In the genomic region with DNA sequence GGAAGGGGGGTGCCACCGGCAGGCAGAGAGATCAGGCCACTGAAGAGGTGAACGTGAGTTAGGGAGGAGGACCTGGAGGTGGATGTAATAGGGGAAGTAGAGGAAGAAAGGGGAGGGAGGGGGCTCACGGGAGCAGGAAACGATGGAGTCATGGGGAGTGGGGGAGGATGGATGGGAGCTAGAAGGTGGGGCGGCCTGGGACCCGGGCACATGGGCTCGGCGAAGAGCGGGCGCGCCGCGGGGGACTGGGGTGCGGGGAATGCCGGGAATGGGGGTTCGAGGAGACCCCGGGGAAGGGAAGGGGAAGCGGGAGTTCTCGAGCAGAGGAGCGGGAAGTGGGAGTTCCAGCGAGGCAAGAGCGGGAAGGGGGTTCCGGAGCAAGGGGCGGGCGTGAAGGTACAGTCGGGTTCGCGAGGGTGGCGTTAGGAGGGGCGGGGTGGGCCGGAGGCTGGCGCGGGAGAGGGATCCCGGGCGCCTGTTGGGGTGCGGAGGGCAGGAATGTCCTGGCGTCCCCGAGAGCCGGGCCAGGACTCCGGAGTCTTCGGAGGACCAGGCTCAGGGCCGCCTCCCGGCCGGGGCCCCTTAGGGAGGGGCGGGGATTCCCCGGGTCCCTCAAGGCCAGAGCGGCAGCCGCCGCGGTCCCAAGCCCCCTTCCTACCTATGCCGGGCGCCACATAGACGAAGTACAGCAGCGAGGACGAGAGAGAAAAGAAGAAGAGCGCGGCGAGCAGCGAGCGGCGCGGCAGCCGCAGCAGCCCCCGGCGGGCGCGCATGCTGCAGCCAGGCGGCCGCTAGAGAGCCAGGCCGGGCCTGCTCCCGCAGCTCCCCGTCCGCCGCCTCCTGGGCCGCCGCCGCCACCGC, we compare ENCODE assay signal across 1 cellular context.
TF ChIP-seq lines count a peak whose summit lies in the region.

No MANE protein-coding gene starts in this region.

TF ChIP-seq in HepG2, 621 proteins besides CTCF, POLR2A, EP300 and RAD21 (continued from another document and continues in another):
- TF ChIP-seq, protein P1, sequence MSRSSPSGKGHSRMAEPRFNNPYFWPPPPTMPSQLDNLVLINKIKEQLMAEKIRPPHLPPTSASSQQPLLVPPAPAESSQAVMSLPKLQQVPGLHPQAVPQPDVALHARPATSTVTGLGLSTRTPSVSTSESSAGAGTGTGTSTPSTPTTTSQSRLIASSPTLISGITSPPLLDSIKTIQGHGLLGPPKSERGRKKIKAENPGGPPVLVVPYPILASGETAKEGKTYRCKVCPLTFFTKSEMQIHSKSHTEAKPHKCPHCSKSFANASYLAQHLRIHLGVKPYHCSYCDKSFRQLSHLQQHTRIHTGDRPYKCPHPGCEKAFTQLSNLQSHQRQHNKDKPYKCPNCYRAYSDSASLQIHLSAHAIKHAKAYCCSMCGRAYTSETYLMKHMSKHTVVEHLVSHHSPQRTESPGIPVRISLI (CRISPR knock-in tag; IDR thresholded peaks at IDR 0.05; ENCODE audit: borderline replicate concordance) = no peak
- TF ChIP-seq NR1H2 (CRISPR knock-in tag; IDR thresholded peaks at IDR 0.05; ENCODE audit: borderline replicate concordance, low read depth) (0 out of 2 replicates have a peak, but pooled peaks have one; percentile 34), HDAC2 (CRISPR knock-in tag; IDR thresholded peaks at IDR 0.05) (0 out of 2 replicates have a peak, but pooled peaks have one; percentile 12), ZZZ3 (CRISPR knock-in tag; IDR thresholded peaks at IDR 0.05; ENCODE audit: borderline replicate concordance) (no peak), NR2F1 (CRISPR knock-in tag; IDR thresholded peaks at IDR 0.05) (no peak), ZBTB1 (CRISPR knock-in tag; IDR thresholded peaks at IDR 0.05; ENCODE audit: borderline replicate concordance) (no peak), SP5 (CRISPR knock-in tag; IDR thresholded peaks at IDR 0.05; ENCODE audit: borderline replicate concordance, low read depth) (peak; percentile 26; the same call in 1 of the 2 replicates), ZNF224 (CRISPR knock-in tag; IDR thresholded peaks at IDR 0.05) (no peak), ZNF430 (CRISPR knock-in tag; IDR thresholded peaks at IDR 0.05) (peak; percentile 88; the same call in 1 of the 2 replicates), HHEX (CRISPR knock-in tag; IDR thresholded peaks at IDR 0.05) (no peak), NCOA1 (CRISPR knock-in tag; IDR thresholded peaks at IDR 0.05) (no peak; the same call in 1 of the 2 replicates), KDM2A (CRISPR knock-in tag; IDR thresholded peaks at IDR 0.05; ENCODE audit: borderline replicate concordance, low read depth) (peak; percentile 16; the same call in 1 of the 2 replicates), ZNF343 (CRISPR knock-in tag; IDR thresholded peaks at IDR 0.05) (no peak; the same call in 1 of the 2 replicates), ZNF232 (CRISPR knock-in tag; IDR thresholded peaks at IDR 0.05; ENCODE audit: borderline replicate concordance) (peak; percentile 62; the same call in 1 of the 2 replicates), ISX (CRISPR knock-in tag; conservative IDR thresholded peaks at IDR 0.05) (peak; percentile 38; the same call in 1 of the 2 replicates), POGZ (CRISPR knock-in tag; IDR thresholded peaks at IDR 0.05) (no peak), ZNF335 (CRISPR knock-in tag; IDR thresholded peaks at IDR 0.05) (peak; percentile 13; the same call in 1 of the 2 replicates), GLI4 (CRISPR knock-in tag; IDR thresholded peaks at IDR 0.05; ENCODE audit: borderline replicate concordance) (0 out of 2 replicates have a peak, but pooled peaks have one; percentile 54), TEAD3 (CRISPR knock-in tag; optimal IDR thresholded peaks at IDR 0.05; ENCODE audit: borderline replicate concordance) (no peak), FOSL2 (CRISPR knock-in tag; IDR thresholded peaks at IDR 0.05) (no peak; the same call in 1 of the 2 replicates), FOXJ3 (CRISPR knock-in tag; IDR thresholded peaks at IDR 0.05; ENCODE audit: borderline replicate concordance) (no peak)
- TF ChIP-seq, protein P2, sequence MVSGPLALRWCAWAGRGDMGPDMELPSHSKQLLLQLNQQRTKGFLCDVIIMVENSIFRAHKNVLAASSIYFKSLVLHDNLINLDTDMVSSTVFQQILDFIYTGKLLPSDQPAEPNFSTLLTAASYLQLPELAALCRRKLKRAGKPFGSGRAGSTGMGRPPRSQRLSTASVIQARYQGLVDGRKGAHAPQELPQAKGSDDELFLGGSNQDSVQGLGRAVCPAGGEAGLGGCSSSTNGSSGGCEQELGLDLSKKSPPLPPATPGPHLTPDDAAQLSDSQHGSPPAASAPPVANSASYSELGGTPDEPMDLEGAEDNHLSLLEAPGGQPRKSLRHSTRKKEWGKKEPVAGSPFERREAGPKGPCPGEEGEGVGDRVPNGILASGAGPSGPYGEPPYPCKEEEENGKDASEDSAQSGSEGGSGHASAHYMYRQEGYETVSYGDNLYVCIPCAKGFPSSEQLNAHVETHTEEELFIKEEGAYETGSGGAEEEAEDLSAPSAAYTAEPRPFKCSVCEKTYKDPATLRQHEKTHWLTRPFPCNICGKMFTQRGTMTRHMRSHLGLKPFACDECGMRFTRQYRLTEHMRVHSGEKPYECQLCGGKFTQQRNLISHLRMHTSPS (CRISPR knock-in tag; IDR thresholded peaks at IDR 0.05; ENCODE audit: low read depth) = no peak
- TF ChIP-seq, protein P3, sequence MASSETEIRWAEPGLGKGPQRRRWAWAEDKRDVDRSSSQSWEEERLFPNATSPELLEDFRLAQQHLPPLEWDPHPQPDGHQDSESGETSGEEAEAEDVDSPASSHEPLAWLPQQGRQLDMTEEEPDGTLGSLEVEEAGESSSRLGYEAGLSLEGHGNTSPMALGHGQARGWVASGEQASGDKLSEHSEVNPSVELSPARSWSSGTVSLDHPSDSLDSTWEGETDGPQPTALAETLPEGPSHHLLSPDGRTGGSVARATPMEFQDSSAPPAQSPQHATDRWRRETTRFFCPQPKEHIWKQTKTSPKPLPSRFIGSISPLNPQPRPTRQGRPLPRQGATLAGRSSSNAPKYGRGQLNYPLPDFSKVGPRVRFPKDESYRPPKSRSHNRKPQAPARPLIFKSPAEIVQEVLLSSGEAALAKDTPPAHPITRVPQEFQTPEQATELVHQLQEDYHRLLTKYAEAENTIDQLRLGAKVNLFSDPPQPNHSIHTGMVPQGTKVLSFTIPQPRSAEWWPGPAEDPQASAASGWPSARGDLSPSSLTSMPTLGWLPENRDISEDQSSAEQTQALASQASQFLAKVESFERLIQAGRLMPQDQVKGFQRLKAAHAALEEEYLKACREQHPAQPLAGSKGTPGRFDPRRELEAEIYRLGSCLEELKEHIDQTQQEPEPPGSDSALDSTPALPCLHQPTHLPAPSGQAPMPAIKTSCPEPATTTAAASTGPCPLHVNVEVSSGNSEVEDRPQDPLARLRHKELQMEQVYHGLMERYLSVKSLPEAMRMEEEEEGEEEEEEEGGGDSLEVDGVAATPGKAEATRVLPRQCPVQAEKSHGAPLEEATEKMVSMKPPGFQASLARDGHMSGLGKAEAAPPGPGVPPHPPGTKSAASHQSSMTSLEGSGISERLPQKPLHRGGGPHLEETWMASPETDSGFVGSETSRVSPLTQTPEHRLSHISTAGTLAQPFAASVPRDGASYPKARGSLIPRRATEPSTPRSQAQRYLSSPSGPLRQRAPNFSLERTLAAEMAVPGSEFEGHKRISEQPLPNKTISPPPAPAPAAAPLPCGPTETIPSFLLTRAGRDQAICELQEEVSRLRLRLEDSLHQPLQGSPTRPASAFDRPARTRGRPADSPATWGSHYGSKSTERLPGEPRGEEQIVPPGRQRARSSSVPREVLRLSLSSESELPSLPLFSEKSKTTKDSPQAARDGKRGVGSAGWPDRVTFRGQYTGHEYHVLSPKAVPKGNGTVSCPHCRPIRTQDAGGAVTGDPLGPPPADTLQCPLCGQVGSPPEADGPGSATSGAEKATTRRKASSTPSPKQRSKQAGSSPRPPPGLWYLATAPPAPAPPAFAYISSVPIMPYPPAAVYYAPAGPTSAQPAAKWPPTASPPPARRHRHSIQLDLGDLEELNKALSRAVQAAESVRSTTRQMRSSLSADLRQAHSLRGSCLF (CRISPR knock-in tag; IDR thresholded peaks at IDR 0.05; ENCODE audit: borderline replicate concordance) = peak; percentile 76; the same call in 1 of the 2 replicates
- TF ChIP-seq, protein P4, sequence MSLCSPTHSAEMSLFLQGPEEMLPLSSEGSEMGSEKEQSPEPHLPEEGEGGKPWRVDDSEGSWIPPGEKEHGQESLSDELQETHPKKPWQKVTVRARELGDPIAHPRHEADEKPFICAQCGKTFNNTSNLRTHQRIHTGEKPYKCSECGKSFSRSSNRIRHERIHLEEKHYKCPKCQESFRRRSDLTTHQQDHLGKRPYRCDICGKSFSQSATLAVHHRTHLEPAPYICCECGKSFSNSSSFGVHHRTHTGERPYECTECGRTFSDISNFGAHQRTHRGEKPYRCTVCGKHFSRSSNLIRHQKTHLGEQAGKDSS (CRISPR knock-in tag; IDR thresholded peaks at IDR 0.05; ENCODE audit: borderline replicate concordance, low read depth) = no peak; the same call in none of the 2 replicates
- TF ChIP-seq, protein P5, sequence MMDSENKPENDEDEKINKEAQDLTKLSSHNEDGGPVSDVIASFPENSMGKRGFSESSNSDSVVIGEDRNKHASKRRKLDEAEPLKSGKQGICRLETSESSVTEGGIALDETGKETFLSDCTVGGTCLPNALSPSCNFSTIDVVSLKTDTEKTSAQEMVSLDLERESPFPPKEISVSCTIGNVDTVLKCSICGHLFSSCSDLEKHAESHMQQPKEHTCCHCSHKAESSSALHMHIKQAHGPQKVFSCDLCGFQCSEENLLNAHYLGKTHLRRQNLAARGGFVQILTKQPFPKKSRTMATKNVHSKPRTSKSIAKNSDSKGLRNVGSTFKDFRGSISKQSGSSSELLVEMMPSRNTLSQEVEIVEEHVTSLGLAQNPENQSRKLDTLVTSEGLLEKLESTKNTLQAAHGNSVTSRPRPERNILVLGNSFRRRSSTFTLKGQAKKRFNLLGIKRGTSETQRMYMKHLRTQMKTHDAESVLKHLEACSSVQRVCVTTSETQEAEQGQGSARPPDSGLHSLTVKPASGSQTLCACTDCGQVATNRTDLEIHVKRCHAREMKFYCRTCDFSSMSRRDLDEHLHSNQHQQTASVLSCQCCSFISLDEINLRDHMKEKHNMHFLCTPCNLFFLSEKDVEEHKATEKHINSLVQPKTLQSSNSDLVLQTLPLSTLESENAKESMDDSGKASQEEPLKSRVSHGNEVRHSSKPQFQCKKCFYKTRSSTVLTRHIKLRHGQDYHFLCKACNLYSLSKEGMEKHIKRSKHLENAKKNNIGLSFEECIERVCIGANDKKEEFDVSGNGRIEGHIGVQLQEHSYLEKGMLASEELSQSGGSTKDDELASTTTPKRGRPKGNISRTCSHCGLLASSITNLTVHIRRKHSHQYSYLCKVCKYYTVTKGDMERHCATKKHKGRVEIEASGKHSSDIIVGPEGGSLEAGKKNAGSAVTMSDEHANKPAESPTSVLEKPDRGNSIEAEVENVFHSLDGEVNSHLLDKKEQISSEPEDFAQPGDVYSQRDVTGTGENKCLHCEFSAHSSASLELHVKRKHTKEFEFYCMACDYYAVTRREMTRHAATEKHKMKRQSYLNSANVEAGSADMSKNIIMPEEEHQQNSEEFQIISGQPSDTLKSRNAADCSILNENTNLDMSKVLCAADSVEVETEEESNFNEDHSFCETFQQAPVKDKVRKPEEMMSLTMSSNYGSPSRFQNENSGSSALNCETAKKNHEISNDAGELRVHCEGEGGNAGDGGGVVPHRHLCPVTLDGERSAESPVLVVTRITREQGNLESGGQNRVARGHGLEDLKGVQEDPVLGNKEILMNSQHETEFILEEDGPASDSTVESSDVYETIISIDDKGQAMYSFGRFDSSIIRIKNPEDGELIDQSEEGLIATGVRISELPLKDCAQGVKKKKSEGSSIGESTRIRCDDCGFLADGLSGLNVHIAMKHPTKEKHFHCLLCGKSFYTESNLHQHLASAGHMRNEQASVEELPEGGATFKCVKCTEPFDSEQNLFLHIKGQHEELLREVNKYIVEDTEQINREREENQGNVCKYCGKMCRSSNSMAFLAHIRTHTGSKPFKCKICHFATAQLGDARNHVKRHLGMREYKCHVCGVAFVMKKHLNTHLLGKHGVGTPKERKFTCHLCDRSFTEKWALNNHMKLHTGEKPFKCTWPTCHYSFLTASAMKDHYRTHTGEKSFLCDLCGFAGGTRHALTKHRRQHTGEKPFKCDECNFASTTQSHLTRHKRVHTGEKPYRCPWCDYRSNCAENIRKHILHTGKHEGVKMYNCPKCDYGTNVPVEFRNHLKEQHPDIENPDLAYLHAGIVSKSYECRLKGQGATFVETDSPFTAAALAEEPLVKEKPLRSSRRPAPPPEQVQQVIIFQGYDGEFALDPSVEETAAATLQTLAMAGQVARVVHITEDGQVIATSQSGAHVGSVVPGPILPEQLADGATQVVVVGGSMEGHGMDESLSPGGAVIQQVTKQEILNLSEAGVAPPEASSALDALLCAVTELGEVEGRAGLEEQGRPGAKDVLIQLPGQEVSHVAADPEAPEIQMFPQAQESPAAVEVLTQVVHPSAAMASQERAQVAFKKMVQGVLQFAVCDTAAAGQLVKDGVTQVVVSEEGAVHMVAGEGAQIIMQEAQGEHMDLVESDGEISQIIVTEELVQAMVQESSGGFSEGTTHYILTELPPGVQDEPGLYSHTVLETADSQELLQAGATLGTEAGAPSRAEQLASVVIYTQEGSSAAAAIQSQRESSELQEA (CRISPR knock-in tag; IDR thresholded peaks at IDR 0.05; ENCODE audit: not compliant biosample characterization) = peak; percentile 67
- TF ChIP-seq, protein P6, sequence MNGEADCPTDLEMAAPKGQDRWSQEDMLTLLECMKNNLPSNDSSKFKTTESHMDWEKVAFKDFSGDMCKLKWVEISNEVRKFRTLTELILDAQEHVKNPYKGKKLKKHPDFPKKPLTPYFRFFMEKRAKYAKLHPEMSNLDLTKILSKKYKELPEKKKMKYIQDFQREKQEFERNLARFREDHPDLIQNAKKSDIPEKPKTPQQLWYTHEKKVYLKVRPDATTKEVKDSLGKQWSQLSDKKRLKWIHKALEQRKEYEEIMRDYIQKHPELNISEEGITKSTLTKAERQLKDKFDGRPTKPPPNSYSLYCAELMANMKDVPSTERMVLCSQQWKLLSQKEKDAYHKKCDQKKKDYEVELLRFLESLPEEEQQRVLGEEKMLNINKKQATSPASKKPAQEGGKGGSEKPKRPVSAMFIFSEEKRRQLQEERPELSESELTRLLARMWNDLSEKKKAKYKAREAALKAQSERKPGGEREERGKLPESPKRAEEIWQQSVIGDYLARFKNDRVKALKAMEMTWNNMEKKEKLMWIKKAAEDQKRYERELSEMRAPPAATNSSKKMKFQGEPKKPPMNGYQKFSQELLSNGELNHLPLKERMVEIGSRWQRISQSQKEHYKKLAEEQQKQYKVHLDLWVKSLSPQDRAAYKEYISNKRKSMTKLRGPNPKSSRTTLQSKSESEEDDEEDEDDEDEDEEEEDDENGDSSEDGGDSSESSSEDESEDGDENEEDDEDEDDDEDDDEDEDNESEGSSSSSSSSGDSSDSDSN (CRISPR knock-in tag; IDR thresholded peaks at IDR 0.05) = peak; percentile 83
- TF ChIP-seq, protein P7, sequence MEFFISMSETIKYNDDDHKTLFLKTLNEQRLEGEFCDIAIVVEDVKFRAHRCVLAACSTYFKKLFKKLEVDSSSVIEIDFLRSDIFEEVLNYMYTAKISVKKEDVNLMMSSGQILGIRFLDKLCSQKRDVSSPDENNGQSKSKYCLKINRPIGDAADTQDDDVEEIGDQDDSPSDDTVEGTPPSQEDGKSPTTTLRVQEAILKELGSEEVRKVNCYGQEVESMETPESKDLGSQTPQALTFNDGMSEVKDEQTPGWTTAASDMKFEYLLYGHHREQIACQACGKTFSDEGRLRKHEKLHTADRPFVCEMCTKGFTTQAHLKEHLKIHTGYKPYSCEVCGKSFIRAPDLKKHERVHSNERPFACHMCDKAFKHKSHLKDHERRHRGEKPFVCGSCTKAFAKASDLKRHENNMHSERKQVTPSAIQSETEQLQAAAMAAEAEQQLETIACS (CRISPR knock-in tag; IDR thresholded peaks at IDR 0.05) = no peak
